ENCODE assay signal across 23 cellular contexts in the genomic region with DNA sequence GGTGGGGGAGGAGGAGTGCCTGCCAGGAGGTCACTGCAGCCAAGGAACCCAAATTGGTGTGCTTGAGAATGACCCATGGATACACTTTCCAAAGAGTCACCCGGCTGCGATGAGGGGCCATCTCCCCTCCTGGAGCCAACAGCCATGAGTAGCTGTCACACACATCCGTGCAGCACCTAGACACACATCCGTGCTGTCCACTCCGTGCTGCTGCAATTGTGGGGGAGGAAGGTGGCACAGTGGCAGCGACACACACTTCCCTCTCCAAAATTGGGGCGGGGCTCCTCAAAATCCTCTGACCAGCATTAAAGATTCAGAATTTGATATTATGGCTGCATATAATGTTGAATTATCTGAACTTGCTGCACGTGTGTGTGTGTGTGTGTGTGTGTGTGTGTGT. TPM values are rescaled to one million over a fixed set of nuclear protein-coding genes. Genes with fewer than 3 reads are reported as not detected.
DNase-seq lines count a peak whose midpoint lies in the region; ATAC-seq, FAIRE-seq and TF ChIP-seq lines count a peak whose summit lies in the region.
"Had no signal": no experiment of that assay in that cellular context is flagged by ENCODE, and none has a peak within 500 bp of the region (broad histone marks: within the 10 kb centered on the region; RNA-seq: fewer than 3 reads in every experiment).

No MANE protein-coding gene starts in this region.

- no peak for TF ChIP-seq POLR2A in H1 (IDR thresholded peaks at IDR 0.05; ENCODE audit: control extremely low read depth in 1 of 2, low read depth in 2 of 2, low read length in 2 of 2)

- FAIRE-seq in H1 (lab: Jason Lieb, UNC), result no peak
- FAIRE-seq: bronchial epithelial cell had no signal

- no peak overlapping the region for H4K91ac ChIP-seq in H1 (replicated peaks; ENCODE audit: insufficient read length, low read length)

- TF ChIP-seq RAD21 in H1 (IDR thresholded peaks at IDR 0.05 in 1 of 2, conservative IDR thresholded peaks at IDR 0.05 in 1 of 2; ENCODE audit: low read depth in 2 of 2, low read length in 2 of 2), result no peak

- H3K4ac ChIP-seq in H1 (replicated peaks; ENCODE audit: insufficient read length, low read depth, low read length), result no peak overlapping the region

- DNase-seq in NCI-H1092 treated with DMSO at 0.1 percent for 48 hours (lab: John Stamatoyannopoulos, UW), result peak; percentile 15
- no peak for DNase-seq in NCI-H1092 (lab: John Stamatoyannopoulos, UW)
- no peak for DNase-seq in H1 (ENCODE audit: low read depth in 1 of 2, low spot score in 2 of 2)
- no peak for DNase-seq in neural progenitor cell (ENCODE audit: low spot score)
- DNase-seq in retina, result no peak
- DNase-seq in NCI-H526 treated with DMSO at 0.1 percent for 48 hours (lab: John Stamatoyannopoulos, UW), result no peak
- DNase-seq: activated CD4-positive, alpha-beta T cell treated with anti-CD3 and anti-CD28 coated beads for 1 hour; activated naive CD4-positive, alpha-beta T cell treated with anti-CD3 and anti-CD28 coated beads for 36 hours; activated T-cell treated with anti-CD3 and anti-CD28 coated beads, Interleukin-2, amount 50 U/mL, for 24 hours; amniotic stem cell; cortex of kidney; HFFc6; Karpas-422; kidney glomerular epithelial cell; naive thymus-derived CD4-positive, alpha-beta T cell; NCI-H2029 treated with DMSO at 0.1 percent for 48 hours had no signal

- no peak overlapping the region; the same call in 1 of the 2 replicates for H2AK5ac ChIP-seq in H1 (ENCODE audit: low read depth, low read length)

- H4K5ac ChIP-seq in H1 (ENCODE audit: insufficient read length, low read depth, low read length), result no peak overlapping the region

- 71% methylated on average over 6 of the region's 8 CpGs; no CpG with 5 or more reads in 1 of the 2 experiments for WGBS in H1 (ENCODE audit: extremely low coverage in 1 of 2, insufficient coverage in 1 of 2, insufficient read length in 1 of 2, insufficient replicate concordance in 2 of 2, low coverage in 1 of 2, low lambda C conversion rate in 2 of 2, missing lambda C conversion rate in 1 of 2), 2 experiments

- no peak overlapping the region for H3K18ac ChIP-seq in H1 (ENCODE audit: extremely low read depth, low read length)

- no peaks in the 10 kb centered on the region for H3K79me1 ChIP-seq in H1 (ENCODE audit: low read depth, low read length)

- H3K9me3 ChIP-seq in HEK293 (ENCODE audit: control insufficient read depth, insufficient read depth, low read depth, low read length) (no peaks in the 10 kb centered on the region), H1 (ENCODE audit: insufficient read depth in 2 of 2, low read depth in 1 of 2, low read length in 1 of 2) (no peaks in the 10 kb centered on the region), neural progenitor cell (ENCODE audit: low read depth) (no peaks in the 10 kb centered on the region)
- H3K9me3 ChIP-seq: BE2C, ovary had no signal

- CTCF ChIA-PET in HEK293 (lab: Yijun Ruan, JAX), result interaction anchor here (1.2 kb wide), 1 partner anchor 56 kb away, joined by 3 read pairs; no protein-coding TSS in a partner anchor
- CTCF ChIA-PET in H1 (lab: Charles Lee; ENCODE audit: partially characterized antibody), result interaction anchor here (0.5 to 1.6 kb wide), 8 partner anchors 12 to 157 kb away, joined by 3 to 6 read pairs (median 4); no protein-coding TSS in a partner anchor

- no peak overlapping the region for H2BK15ac ChIP-seq in H1 (ENCODE audit: low read length)

- H3K27me3 Mint-ChIP-seq in neural progenitor cell (ENCODE audit: insufficient read depth, low read depth), result peaks cover 13% of the 10 kb centered on the region

- peaks cover 3% of the 10 kb centered on the region for H3K36me3 Mint-ChIP-seq in neural progenitor cell
- H3K36me3 Mint-ChIP-seq: naive thymus-derived CD4-positive, alpha-beta T cell had no signal

- peaks cover 2% of the 10 kb centered on the region; the same call in 1 of the 2 replicates for H3K4me1 ChIP-seq in HEK293 (ENCODE audit: control insufficient read depth, insufficient read depth, low read length)
- H3K4me1 ChIP-seq in H1 (replicated peaks in 1 of 4; ENCODE audit: control insufficient read depth in 3 of 4, insufficient read depth in 4 of 4, low read length in 3 of 4), result peaks cover 0 to 17% (median 10%) of the 10 kb centered on the region in 4 experiments; a peak in 5 of 7 replicates
- H3K4me1 ChIP-seq in neural progenitor cell, result no peaks in the 10 kb centered on the region

- no peak overlapping the region for H2BK20ac ChIP-seq in H1 (ENCODE audit: low read length)

- no peak for ATAC-seq in HG02884 (IDR thresholded peaks at IDR 0.05; ENCODE audit: unreplicated experiment)

- H3K23ac ChIP-seq in H1 (ENCODE audit: insufficient read length), result no peak overlapping the region

- no peak overlapping the region for H4K8ac ChIP-seq in H1 (ENCODE audit: extremely low read depth, insufficient read depth, low read length)

- TF ChIP-seq EP300 in H1 (IDR thresholded peaks at IDR 0.05; ENCODE audit: borderline replicate concordance in 1 of 2, low read depth in 2 of 2, low read length in 2 of 2), result no peak

- H3K4me3 ChIP-seq in HEK293 (ENCODE audit: low read depth, low read length) (no peak overlapping the region), H1 (ENCODE audit: extremely low read depth in 1 of 4, insufficient read depth in 2 of 4, low read depth in 3 of 4, low read length in 4 of 4) (no peak overlapping the region), neural progenitor cell (no peak overlapping the region)
- H3K4me3 ChIP-seq: ovary had no signal

- peak overlapping the region; percentile 75; the same call in 1 of the 2 replicates for H2BK12ac ChIP-seq in H1 (ENCODE audit: low read depth, low read length)

- no peak overlapping the region for H2BK5ac ChIP-seq in H1 (ENCODE audit: low read depth, low read length)

- no peak overlapping the region for H3K4me2 ChIP-seq in H1 (ENCODE audit: insufficient read depth in 1 of 2, low read depth in 2 of 2, low read length in 2 of 2)
- H3K4me2 ChIP-seq in neural progenitor cell, result no peak overlapping the region

- H2AFZ ChIP-seq in H1 (ENCODE audit: low read length), result no peak overlapping the region
- H2AFZ ChIP-seq in neural progenitor cell (replicated peaks), result no peak overlapping the region

- H3K9me3 Mint-ChIP-seq in neural progenitor cell, result no peaks in the 10 kb centered on the region
- H3K9me3 Mint-ChIP-seq: activated naive CD4-positive, alpha-beta T cell treated with anti-CD3 and anti-CD28 coated beads for 36 hours; activated T-cell treated with anti-CD3 and anti-CD28 coated beads, Interleukin-2, amount 50 U/mL, for 24 hours; endodermal cell; HFFc6; naive thymus-derived CD4-positive, alpha-beta T cell had no signal

- no peaks in the 10 kb centered on the region for H3F3A ChIP-seq in neural progenitor cell (ENCODE audit: low read depth)

- no peak overlapping the region for H2BK120ac ChIP-seq in H1 (replicated peaks; ENCODE audit: low read depth, low read length)

- no peak overlapping the region for H3K14ac ChIP-seq in H1 (ENCODE audit: insufficient read length)

- peaks cover 27% of the 10 kb centered on the region for H3K4me1 Mint-ChIP-seq in neural progenitor cell
- H3K4me1 Mint-ChIP-seq: endodermal cell had no signal

- H3K27me3 ChIP-seq in H1 (replicated peaks in 1 of 4; ENCODE audit: control insufficient read depth in 3 of 4, extremely low read depth in 1 of 4, insufficient read depth in 3 of 4, low read length in 3 of 4), result peaks cover 0 to 3% (median 0%) of the 10 kb centered on the region in 4 experiments; a peak in 4 of 7 replicates
- peaks cover 44% of the 10 kb centered on the region for H3K27me3 ChIP-seq in neural progenitor cell
- H3K27me3 ChIP-seq: BE2C, ovary had no signal

- no peaks in the 10 kb centered on the region for H3K23me2 ChIP-seq in H1 (ENCODE audit: low read depth, low read length)

- H4K20me1 ChIP-seq in H1 (replicated peaks in 1 of 2; ENCODE audit: control insufficient read depth in 1 of 2, insufficient read depth in 2 of 2, low read length in 2 of 2) (peaks cover 0 to 1% of the 10 kb centered on the region in 2 experiments), neural progenitor cell (ENCODE audit: low read depth) (no peaks in the 10 kb centered on the region)

- H3K4me3 Mint-ChIP-seq in neural progenitor cell, result no peak overlapping the region
- H3K4me3 Mint-ChIP-seq: activated naive CD4-positive, alpha-beta T cell treated with anti-CD3 and anti-CD28 coated beads for 36 hours; activated T-cell treated with anti-CD3 and anti-CD28 coated beads, Interleukin-2, amount 50 U/mL, for 24 hours; endodermal cell; HFFc6; naive thymus-derived CD4-positive, alpha-beta T cell had no signal

- TF ChIP-seq CTCF in HEK293 (tag by site-specific recombination; IDR thresholded peaks at IDR 0.05) (no peak), H1 (IDR thresholded peaks at IDR 0.05; ENCODE audit: control extremely low read depth in 1 of 3, insufficient read depth in 1 of 3, low read depth in 1 of 3, low read length in 3 of 3) (no peak), neural progenitor cell (IDR thresholded peaks at IDR 0.05) (no peak)

- H3K56ac ChIP-seq in H1 (replicated peaks; ENCODE audit: insufficient read length, low read depth, low read length), result no peak overlapping the region

- no peaks in the 10 kb centered on the region for H3K79me2 ChIP-seq in H1 (ENCODE audit: control insufficient read depth in 1 of 2, insufficient read depth in 2 of 2, low read length in 2 of 2)
- no peaks in the 10 kb centered on the region for H3K79me2 ChIP-seq in neural progenitor cell (ENCODE audit: low read depth)

- POLR2A ChIA-PET in HEK293 (lab: Yijun Ruan, JAX) (interaction anchor here (0.9 kb wide), 1 partner anchor 15 kb away, joined by 3 read pairs; no protein-coding TSS in a partner anchor), H1 (lab: Charles Lee; ENCODE audit: partially characterized antibody) (interaction anchor here (1.5 kb wide), 1 partner anchor 15 kb away, joined by 3 read pairs; no protein-coding TSS in a partner anchor)

- H3K27ac ChIP-seq in HEK293 (ENCODE audit: extremely low read depth, low read depth, low read length) (no peak overlapping the region), H1 (ENCODE audit: low read depth, low read length) (no peak overlapping the region), neural progenitor cell (no peak overlapping the region)
- H3K27ac ChIP-seq: ovary had no signal

- H3K9ac ChIP-seq in H1 (replicated peaks in 1 of 4; ENCODE audit: extremely low read depth in 1 of 4, low read depth in 3 of 4, low read length in 3 of 4), result no peak overlapping the region
- H3K9ac ChIP-seq in neural progenitor cell, result no peak overlapping the region

- H3K27ac Mint-ChIP-seq in neural progenitor cell, result peak overlapping the region; percentile 57
- H3K27ac Mint-ChIP-seq: activated naive CD4-positive, alpha-beta T cell treated with anti-CD3 and anti-CD28 coated beads for 36 hours; activated T-cell treated with anti-CD3 and anti-CD28 coated beads, Interleukin-2, amount 50 U/mL, for 24 hours; endodermal cell; HFFc6 had no signal

- no peaks in the 10 kb centered on the region for H3K36me3 ChIP-seq in HEK293 (ENCODE audit: control insufficient read depth in 2 of 2, insufficient read depth in 1 of 2, low read length in 2 of 2)
- H3K36me3 ChIP-seq in H1 (ENCODE audit: control insufficient read depth in 2 of 4, insufficient read depth in 4 of 4, low read length in 3 of 4), result no peaks in the 10 kb centered on the region
- H3K36me3 ChIP-seq in neural progenitor cell, result no peaks in the 10 kb centered on the region
- H3K36me3 ChIP-seq: BE2C, ovary had no signal

RNA-seq across cellular contexts. Expression of a gene that starts 15.8 kb away (rescaled TPM):
- total RNA-seq in H1 (2021; fragmentation: NEBNext Ultra II Directional; extraction: Animal tissue kit (Norgen Biotek cat#: 25700)), result 2.9 and 3.1 TPM in 2 replicates
- polyA plus RNA-seq in H1 (2011; rRNA removed), result 2.6 and 4.2 TPM in 2 replicates
- 1.3 TPM for polyA plus RNA-seq in H1 (2011; cell fraction: cytosol; rRNA removed)
- 8.4 TPM for polyA plus RNA-seq in H1 (2011; cell fraction: nucleus; rRNA removed)
- 1.2 to 3.8 TPM (median 2.8 TPM) in 4 replicates for polyA plus RNA-seq in H1 (2012, experiment 1 of 2)
- 1.3 TPM for polyA plus RNA-seq in H1 (2012, experiment 2 of 2)
- 2.1 TPM for polyA plus RNA-seq in H1 (2013, experiment 1 of 2)
- polyA plus RNA-seq in H1 (2013, experiment 2 of 2), result 2.3 TPM
- polyA minus RNA-seq in H1 (2011; rRNA and poly(A)+ RNA removed), result 1.9 and 3.5 TPM in 2 replicates
- 3.4 TPM for polyA minus RNA-seq in H1 (2011; cell fraction: cytosol; rRNA and poly(A)+ RNA removed)
- 6.7 TPM for polyA minus RNA-seq in H1 (2011; cell fraction: nucleus; rRNA and poly(A)+ RNA removed)
- 0.31 TPM in 1 of 2 replicates, not detected in the other for total RNA-seq in neural progenitor cell (ENCODE audit: low replicate concordance)
- total RNA-seq: HFFc6, sciatic nerve had no signal

RNA-seq across cellular contexts. Expression of a gene that starts 18.2 kb away (rescaled TPM):
- total RNA-seq in H1 (2021; fragmentation: NEBNext Ultra II Directional; extraction: Animal tissue kit (Norgen Biotek cat#: 25700)), result 29.7 and 30.3 TPM in 2 replicates
- polyA plus RNA-seq in H1 (2011; rRNA removed), result 50.7 and 66.4 TPM in 2 replicates
- polyA plus RNA-seq in H1 (2011; cell fraction: cytosol; rRNA removed), result 54.2 TPM
- 183 TPM for polyA plus RNA-seq in H1 (2011; cell fraction: nucleus; rRNA removed)
- polyA plus RNA-seq in H1 (2012, experiment 1 of 2), result 29.1 to 37.1 TPM (median 32.3 TPM) in 4 replicates
- polyA plus RNA-seq in H1 (2012, experiment 2 of 2), result 26.5 TPM
- 23.2 TPM for polyA plus RNA-seq in H1 (2013, experiment 1 of 2)
- polyA plus RNA-seq in H1 (2013, experiment 2 of 2), result 21.4 TPM
- 32.3 and 34.3 TPM in 2 replicates for polyA minus RNA-seq in H1 (2011; rRNA and poly(A)+ RNA removed)
- polyA minus RNA-seq in H1 (2011; cell fraction: cytosol; rRNA and poly(A)+ RNA removed), result 25.3 TPM
- 44.8 TPM for polyA minus RNA-seq in H1 (2011; cell fraction: nucleus; rRNA and poly(A)+ RNA removed)
- 12.0 and 18.8 TPM in 2 replicates for total RNA-seq in neural progenitor cell (ENCODE audit: low replicate concordance)

RNA-seq across cellular contexts. Expression of a gene that starts 43.3 kb away (rescaled TPM):
- 21.7 and 22.2 TPM in 2 replicates for total RNA-seq in H1 (2021; fragmentation: NEBNext Ultra II Directional; extraction: Animal tissue kit (Norgen Biotek cat#: 25700))
- polyA plus RNA-seq in H1 (2011; rRNA removed), result 19.8 and 22.3 TPM in 2 replicates
- polyA plus RNA-seq in H1 (2011; cell fraction: cytosol; rRNA removed), result 21.1 TPM
- 10.8 TPM for polyA plus RNA-seq in H1 (2011; cell fraction: nucleus; rRNA removed)
- polyA plus RNA-seq in H1 (2012, experiment 1 of 2), result 17.4 to 21.5 TPM (median 21.1 TPM) in 4 replicates
- 23.7 TPM for polyA plus RNA-seq in H1 (2012, experiment 2 of 2)
- polyA plus RNA-seq in H1 (2013, experiment 1 of 2), result 13.6 TPM
- polyA plus RNA-seq in H1 (2013, experiment 2 of 2), result 13.7 TPM
- polyA minus RNA-seq in H1 (2011; rRNA and poly(A)+ RNA removed), result 15.2 and 19.2 TPM in 2 replicates
- 15.5 TPM for polyA minus RNA-seq in H1 (2011; cell fraction: cytosol; rRNA and poly(A)+ RNA removed)
- polyA minus RNA-seq in H1 (2011; cell fraction: nucleus; rRNA and poly(A)+ RNA removed), result 6.6 TPM
- 10.6 and 11.5 TPM in 2 replicates for total RNA-seq in neural progenitor cell (ENCODE audit: low replicate concordance)

RNA-seq across cellular contexts. Expression of a gene that starts 56.8 kb away (rescaled TPM):
- 13.2 and 14.8 TPM in 2 replicates for total RNA-seq in H1 (2021; fragmentation: NEBNext Ultra II Directional; extraction: Animal tissue kit (Norgen Biotek cat#: 25700))
- 4.1 and 9.5 TPM in 2 replicates for polyA plus RNA-seq in H1 (2011; rRNA removed)
- polyA plus RNA-seq in H1 (2011; cell fraction: cytosol; rRNA removed), result 7.8 TPM
- polyA plus RNA-seq in H1 (2011; cell fraction: nucleus; rRNA removed), result 88.4 TPM
- polyA plus RNA-seq in H1 (2012, experiment 1 of 2), result 7.4 to 14.6 TPM (median 10.8 TPM) in 4 replicates
- 1.4 TPM for polyA plus RNA-seq in H1 (2012, experiment 2 of 2)
- polyA plus RNA-seq in H1 (2013, experiment 1 of 2), result 4.9 TPM
- polyA plus RNA-seq in H1 (2013, experiment 2 of 2), result 4.4 TPM
- 1.7 and 3.0 TPM in 2 replicates for polyA minus RNA-seq in H1 (2011; rRNA and poly(A)+ RNA removed)
- polyA minus RNA-seq in H1 (2011; cell fraction: cytosol; rRNA and poly(A)+ RNA removed), result 9.0 TPM
- polyA minus RNA-seq in H1 (2011; cell fraction: nucleus; rRNA and poly(A)+ RNA removed), result 24.4 TPM
- total RNA-seq in neural progenitor cell (ENCODE audit: low replicate concordance), result 1.7 and 25.6 TPM in 2 replicates
